ENCODE assay signal across 30 cellular contexts in genomic region chr10:77074104-77074638, GRCh38.
"Had no signal": no experiment of that assay in that cellular context is flagged by ENCODE, and none has a peak within 500 bp of the region (broad histone marks: within the 10 kb centered on the region; RNA-seq: fewer than 3 reads in every experiment).

No MANE protein-coding gene starts in this region.

- H3K27ac ChIP-seq: adrenal gland, cardiac muscle cell, colonic mucosa, epithelial cell of prostate, ovary, testis, upper lobe of left lung, vagina had no signal

- H3K4me3 ChIP-seq: adrenal gland, cardiac muscle cell, colonic mucosa, gastrocnemius medialis, lung, ovary, testis, upper lobe of left lung, vagina had no signal

- H3K9me3 Mint-ChIP-seq: activated naive CD4-positive, alpha-beta T cell treated with anti-CD3 and anti-CD28 coated beads for 36 hours; activated naive CD8-positive, alpha-beta T cell treated with anti-CD3 and anti-CD28 coated beads for 36 hours; activated T-helper 1 cell treated with anti-CD3 and anti-CD28 coated beads, Interleukin-12 subunit alpha, Interleukin-12 subunit beta, Interleukin-2, Interleukin-4 antibody, amounts not matched to agents 30 ng/mL and 10 ng/mL and 1 ng/mL, durations not matched to agents 14 hours and 24 hours and 36 hours; brain; natural killer cell treated with Interleukin-12 subunit alpha and Interleukin-12 subunit beta and Interleukin-15 and Interleukin-18, amount 100 ng/mL, for 72 hours had no signal

- H3K36me3 Mint-ChIP-seq: activated naive CD8-positive, alpha-beta T cell treated with anti-CD3 and anti-CD28 coated beads for 36 hours; natural killer cell treated with Interleukin-12 subunit alpha and Interleukin-12 subunit beta and Interleukin-15 and Interleukin-18, amount 100 ng/mL, for 72 hours had no signal

- H3K27me3 ChIP-seq: adrenal gland, cardiac muscle cell, colonic mucosa, gastrocnemius medialis, ovary, testis, upper lobe of left lung, vagina had no signal

- H3K27me3 Mint-ChIP-seq: activated CD4-positive, alpha-beta T cell treated with anti-CD3 and anti-CD28 coated beads for 36 hours; activated naive CD8-positive, alpha-beta T cell treated with anti-CD3 and anti-CD28 coated beads for 36 hours had no signal

- DNase-seq: activated CD4-positive, alpha-beta T cell treated with anti-CD3 and anti-CD28 coated beads for 36 hours; activated CD4-positive, CD25-positive, alpha-beta regulatory T cell; activated effector memory CD4-positive, alpha-beta T cell treated with anti-CD3 and anti-CD28 coated beads, Interleukin-2, amount 50 U/mL, for 16 hours; activated naive CD4-positive, alpha-beta T cell treated with anti-CD3 and anti-CD28 coated beads for 36 hours; activated naive CD8-positive, alpha-beta T cell treated with anti-CD3 and anti-CD28 coated beads for 36 hours; activated T-cell treated with anti-CD3 and anti-CD28 coated beads for 4 hours; adrenal gland; aorta; cerebellar nuclear complex; colonic mucosa; effector CD8-positive, alpha-beta T cell; gastrocnemius medialis; head of caudate nucleus; hypothalamus; kidney glomerular epithelial cell; mesendoderm; ovary; retina; stimulated activated CD4-positive, alpha-beta T cell treated with anti-CD3 and anti-CD28 coated beads, Interleukin-15, amount 100 ng/mL, for 24 hours; stimulated activated naive CD4-positive, alpha-beta T cell; testis; upper lobe of left lung had no signal

- H3K9me3 ChIP-seq: adrenal gland, colonic mucosa, gastrocnemius medialis, ovary, testis, upper lobe of left lung, vagina had no signal

- ATAC-seq: activated CD4-positive, alpha-beta T cell treated with anti-CD3 and anti-CD28 coated beads for 36 hours; gastrocnemius medialis; natural killer cell treated with Interleukin-12 subunit alpha and Interleukin-12 subunit beta and Interleukin-15 and Interleukin-18, amount 100 ng/mL, for 72 hours had no signal

- H3K36me3 ChIP-seq: adrenal gland, cardiac muscle cell, colonic mucosa, ovary, upper lobe of left lung, vagina had no signal

- H3K27ac Mint-ChIP-seq: activated CD4-positive, alpha-beta T cell treated with anti-CD3 and anti-CD28 coated beads for 36 hours; activated naive CD4-positive, alpha-beta T cell treated with anti-CD3 and anti-CD28 coated beads for 36 hours; activated naive CD8-positive, alpha-beta T cell treated with anti-CD3 and anti-CD28 coated beads for 36 hours; activated T-helper 1 cell treated with anti-CD3 and anti-CD28 coated beads, Interleukin-12 subunit alpha, Interleukin-12 subunit beta, Interleukin-2, Interleukin-4 antibody, amounts not matched to agents 30 ng/mL and 10 ng/mL and 1 ng/mL, durations not matched to agents 14 hours and 24 hours and 36 hours; natural killer cell treated with Interleukin-12 subunit alpha and Interleukin-12 subunit beta and Interleukin-15 and Interleukin-18, amount 100 ng/mL, for 72 hours; progenitor cell of endocrine pancreas had no signal

- H3K4me1 Mint-ChIP-seq: activated CD4-positive, alpha-beta T cell treated with anti-CD3 and anti-CD28 coated beads for 36 hours; activated naive CD8-positive, alpha-beta T cell treated with anti-CD3 and anti-CD28 coated beads for 36 hours had no signal

- H3K4me3 Mint-ChIP-seq: activated CD4-positive, alpha-beta T cell treated with anti-CD3 and anti-CD28 coated beads for 36 hours; activated naive CD4-positive, alpha-beta T cell treated with anti-CD3 and anti-CD28 coated beads for 36 hours; activated naive CD8-positive, alpha-beta T cell treated with anti-CD3 and anti-CD28 coated beads for 36 hours; activated T-helper 1 cell treated with anti-CD3 and anti-CD28 coated beads, Interleukin-12 subunit alpha, Interleukin-12 subunit beta, Interleukin-2, Interleukin-4 antibody, amounts not matched to agents 30 ng/mL and 10 ng/mL and 1 ng/mL, durations not matched to agents 14 hours and 24 hours and 36 hours; brain; natural killer cell treated with Interleukin-12 subunit alpha and Interleukin-12 subunit beta and Interleukin-15 and Interleukin-18, amount 100 ng/mL, for 72 hours had no signal

- H3K4me1 ChIP-seq: adrenal gland, colonic mucosa, gastrocnemius medialis, testis had no signal
